Comparison of ENCODE assay signal across 32 cellular contexts in the genomic region with DNA sequence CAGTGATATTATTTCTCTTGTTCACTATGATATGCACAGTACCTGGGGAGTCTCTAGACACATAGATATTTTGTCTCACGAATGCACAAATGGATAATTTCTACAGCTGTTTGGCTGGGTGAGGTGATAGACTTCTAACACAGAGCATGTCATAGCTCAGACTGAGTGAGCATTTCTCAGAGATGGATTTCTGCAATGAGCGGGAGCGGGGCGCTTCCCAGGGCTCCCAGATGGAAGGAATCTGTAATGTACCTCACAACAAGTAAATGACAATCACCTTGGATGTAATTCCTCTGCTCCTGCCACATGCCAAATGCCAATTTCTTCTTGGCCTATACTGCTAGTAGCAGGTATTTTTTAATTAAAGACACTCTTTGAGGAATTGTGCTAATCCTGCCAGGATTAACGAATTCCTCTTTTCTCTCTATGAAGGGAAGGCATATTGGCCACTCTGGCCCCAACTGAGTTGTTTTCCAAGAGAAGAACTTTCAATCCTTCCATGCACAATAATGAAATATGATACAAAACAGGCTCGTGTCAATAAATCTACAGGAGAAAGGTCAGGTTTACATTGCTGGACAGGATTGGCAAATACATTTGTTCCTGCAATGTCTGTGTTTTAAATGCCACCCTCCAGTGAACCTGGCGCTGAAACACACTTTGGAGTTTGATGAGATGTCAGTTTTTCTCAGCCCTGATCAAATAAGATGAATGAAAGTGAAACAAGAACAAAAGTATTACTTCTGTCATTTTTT.
"Had no signal": no experiment of that assay in that cellular context is flagged by ENCODE, and none has a peak within 500 bp of the region (broad histone marks: within the 10 kb centered on the region; RNA-seq: fewer than 3 reads in every experiment).

No MANE protein-coding gene starts in this region.

- DNase-seq: activated CD4-positive, alpha-beta memory T cell treated with anti-CD3 and anti-CD28 coated beads, Interleukin-2, amount 10 ng/mL, durations not matched to agents 7 days and 5 days; activated CD4-positive, alpha-beta T cell treated with anti-CD3 and anti-CD28 coated beads for 1 hour; activated CD4-positive, alpha-beta T cell treated with anti-CD3 and anti-CD28 coated beads for 36 hours; activated CD4-positive, alpha-beta T cell treated with anti-CD3 and anti-CD28 coated beads for 48 hours; activated CD4-positive, alpha-beta T cell treated with anti-CD3 and anti-CD28 coated beads, Interleukin-2, amount 10 ng/mL, durations not matched to agents 7 days and 5 days; activated CD4-positive, alpha-beta T cell treated with anti-CD3 and anti-CD28 coated beads, Interleukin-2, amount 50 U/mL, for 48 hours; activated CD4-positive, CD25-positive, alpha-beta regulatory T cell; activated CD8-positive, alpha-beta memory T cell treated with anti-CD3 and anti-CD28 coated beads for 24 hours; activated CD8-positive, alpha-beta memory T cell treated with anti-CD3 and anti-CD28 coated beads, Interleukin-2, amount 10 ng/mL, durations not matched to agents 7 days and 5 days; activated CD8-positive, alpha-beta memory T cell treated with anti-CD3 and anti-CD28 coated beads, Interleukin-2, amount 50 U/mL, for 48 hours; activated CD8-positive, alpha-beta T cell treated with anti-CD3 and anti-CD28 coated beads, Interleukin-2, amount 10 ng/mL, durations not matched to agents 7 days and 5 days; activated effector memory CD4-positive, alpha-beta T cell treated with Interleukin-2 at 50 U/mL for 16 hours; activated gamma-delta T cell; activated naive CD4-positive, alpha-beta T cell treated with anti-CD3 and anti-CD28 coated beads, Interleukin-2, amount 10 ng/mL, durations not matched to agents 7 days and 5 days; activated naive CD4-positive, alpha-beta T cell treated with Interleukin-2 at 50 U/mL for 16 hours; activated naive CD8-positive, alpha-beta T cell treated with anti-CD3 and anti-CD28 coated beads, Interleukin-2, amount 10 ng/mL, durations not matched to agents 7 days and 5 days; activated naive CD8-positive, alpha-beta T cell treated with anti-CD3 and anti-CD28 coated beads, Interleukin-2, amount 50 U/mL, for 24 hours; activated T-cell treated with anti-CD3 and anti-CD28 coated beads, Interleukin-2, amount 50 U/mL, for 24 hours; activated T-cell treated with anti-CD3 and anti-CD28 coated beads, Interleukin-2, amount 50 U/mL, for 48 hours; amygdala; anterior cingulate cortex; brain microvascular endothelial cell; central memory CD4-positive, alpha-beta T cell; cerebellar nuclear complex; T-helper 1 cell; T-helper 2 cell; T-helper 9 cell; WERI-Rb-1 had no signal

- H3K27ac ChIP-seq: ascending aorta, brain microvascular endothelial cell, breast epithelium, WERI-Rb-1 had no signal

- H3K9me3 ChIP-seq: ascending aorta, breast epithelium had no signal

- ATAC-seq: activated CD4-positive, alpha-beta T cell treated with anti-CD3 and anti-CD28 coated beads for 36 hours; activated CD4-positive, CD25-positive, alpha-beta regulatory T cell treated with anti-CD3 and anti-CD28 coated beads, Interleukin-2, amount 50 U/mL, for 24 hours; activated CD8-positive, alpha-beta memory T cell treated with anti-CD3 and anti-CD28 coated beads, Interleukin-2, amount 10 ng/mL, durations not matched to agents 7 days and 5 days; activated CD8-positive, alpha-beta T cell treated with anti-CD3 and anti-CD28 coated beads, Interleukin-2, amount 10 ng/mL, durations not matched to agents 7 days and 5 days; activated naive CD8-positive, alpha-beta T cell treated with anti-CD3 and anti-CD28 coated beads, Interleukin-2, amount 50 U/mL, for 24 hours; WTC11 had no signal

- H3K27me3 ChIP-seq: ascending aorta, brain microvascular endothelial cell, breast epithelium had no signal

- H3K36me3 ChIP-seq: ascending aorta, brain microvascular endothelial cell, breast epithelium, WERI-Rb-1 had no signal

- H3K4me3 ChIP-seq: ascending aorta, breast epithelium had no signal
